In genomic region chr5:98783051-98783649, GRCh38 we compare ENCODE assay signal across 1 cellular context.
TF ChIP-seq lines count a peak whose summit lies in the region.

No MANE protein-coding gene starts in this region.

TF ChIP-seq in GM12878, 131 proteins besides CTCF, POLR2A, EP300 and RAD21 (continued from another document):
- TF ChIP-seq BCLAF1 (IDR thresholded peaks at IDR 0.05) (no peak), CREB1 (IDR thresholded peaks at IDR 0.05; ENCODE audit: low read depth) (no peak), CHD4 (IDR thresholded peaks at IDR 0.05) (no peak), SIX5 (IDR thresholded peaks at IDR 0.05; ENCODE audit: low read depth, low read length, severe bottlenecking) (no peak), MXI1 (IDR thresholded peaks at IDR 0.05; ENCODE audit: low read depth, low read length) (no peak), ZNF687 (IDR thresholded peaks at IDR 0.05) (no peak), SIN3A (IDR thresholded peaks at IDR 0.05; ENCODE audit: low read depth, low read length) (no peak), MAX (IDR thresholded peaks at IDR 0.05; ENCODE audit: low read depth, low read length) (no peak), ZNF384 (IDR thresholded peaks at IDR 0.05; ENCODE audit: borderline replicate concordance, low read depth, low read length) (no peak), ZNF207 (IDR thresholded peaks at IDR 0.05; ENCODE audit: borderline replicate concordance) (no peak)
